In genomic region chr12:12614342-12614741, GRCh38 we compare ENCODE assay signal across 20 cellular contexts. TPM values are rescaled to one million over a fixed set of nuclear protein-coding genes. Genes with fewer than 3 reads are reported as not detected.
DNase-seq lines count a peak whose midpoint lies in the region; ATAC-seq, FAIRE-seq and TF ChIP-seq lines count a peak whose summit lies in the region.
"Had no signal": no experiment of that assay in that cellular context is flagged by ENCODE, and none has a peak within 500 bp of the region (broad histone marks: within the 10 kb centered on the region; RNA-seq: fewer than 3 reads in every experiment).

No MANE protein-coding gene starts in this region.

- FAIRE-seq in HepG2 (lab: Jason Lieb, UNC) (no peak), K562 (lab: Jason Lieb, UNC) (no peak)
- FAIRE-seq: D721Med had no signal

- POLR2A ChIA-PET in activated CD4-positive, alpha-beta T cell treated with anti-CD3 and anti-CD28 coated beads for 36 hours (lab: Charles Lee): interaction anchor here (0.6 kb wide), 1 partner anchor 41 kb away, joined by 6 read pairs; no protein-coding TSS in a partner anchor
- POLR2A ChIA-PET in activated CD4-positive, alpha-beta T cell treated with anti-CD3 and anti-CD28 coated beads, Interleukin-2, amount 10 ng/mL, durations not matched to agents 7 days and 5 days (lab: Charles Lee): no interaction called here
- POLR2A ChIA-PET in HepG2 (lab: Yijun Ruan, JAX) (no interaction called here), K562 (lab: Yijun Ruan, JAX) (no interaction called here)

- no peaks in the 10 kb centered on the region for H3K9me1 ChIP-seq in K562 (ENCODE audit: control insufficient read depth, insufficient read depth, low read length)

- no peak for ATAC-seq in activated CD4-positive, alpha-beta T cell treated with anti-CD3 and anti-CD28 coated beads for 36 hours
- ATAC-seq in HepG2 (no peak), right lobe of liver (no peak), K562 (no peak), HG03196 (IDR thresholded peaks at IDR 0.05; ENCODE audit: unreplicated experiment) (no peak), HG02884 (IDR thresholded peaks at IDR 0.05; ENCODE audit: unreplicated experiment) (no peak)
- ATAC-seq: GM23338 had no signal

- H3K27me3 Mint-ChIP-seq in activated CD4-positive, alpha-beta T cell treated with anti-CD3 and anti-CD28 coated beads for 36 hours: no peaks in the 10 kb centered on the region
- H3K27me3 Mint-ChIP-seq in activated CD4-positive, alpha-beta T cell treated with anti-CD3 and anti-CD28 coated beads, Interleukin-2, amount 10 ng/mL, durations not matched to agents 7 days and 5 days: no peaks in the 10 kb centered on the region
- no peaks in the 10 kb centered on the region for H3K27me3 Mint-ChIP-seq in neural crest cell (ENCODE audit: low read depth)

- H3K36me3 Mint-ChIP-seq in activated CD4-positive, alpha-beta T cell treated with anti-CD3 and anti-CD28 coated beads for 36 hours (ENCODE audit: low read depth): peaks cover 20% of the 10 kb centered on the region
- peaks cover 43% of the 10 kb centered on the region for H3K36me3 Mint-ChIP-seq in activated CD4-positive, alpha-beta T cell treated with anti-CD3 and anti-CD28 coated beads, Interleukin-2, amount 10 ng/mL, durations not matched to agents 7 days and 5 days (ENCODE audit: low read depth)
- H3K36me3 Mint-ChIP-seq in neural crest cell (ENCODE audit: low read depth): peaks cover 9% of the 10 kb centered on the region

- BruUV-seq in HepG2 (replicated peaks; lab: Mats Ljungman, UMichigan) (no TSS peak), K562 (replicated peaks; lab: Mats Ljungman, UMichigan) (no TSS peak)

- no peaks in the 10 kb centered on the region for H3K9me3 Mint-ChIP-seq in activated CD4-positive, alpha-beta T cell treated with anti-CD3 and anti-CD28 coated beads for 36 hours (ENCODE audit: low read depth)
- no peaks in the 10 kb centered on the region for H3K9me3 Mint-ChIP-seq in activated CD4-positive, alpha-beta T cell treated with anti-CD3 and anti-CD28 coated beads, Interleukin-2, amount 10 ng/mL, durations not matched to agents 7 days and 5 days
- no peaks in the 10 kb centered on the region for H3K9me3 Mint-ChIP-seq in neural crest cell

- H3K4me2 ChIP-seq in HepG2 (ENCODE audit: low read depth, low read length): no peak overlapping the region
- H3K4me2 ChIP-seq in K562 (ENCODE audit: insufficient read depth, low read length): no peak overlapping the region
- H3K4me2 ChIP-seq: GM23338, KMS-11 had no signal

- peaks cover 51% of the 10 kb centered on the region for H3K4me1 ChIP-seq in HepG2 (ENCODE audit: insufficient read depth, low read length)
- peaks cover 0 to 9% (median 3%) of the 10 kb centered on the region in 4 donors for H3K4me1 ChIP-seq in right lobe of liver
- H3K4me1 ChIP-seq in K562 (replicated peaks in 1 of 2; ENCODE audit: control insufficient read depth in 2 of 2, insufficient read depth in 2 of 2, low read length in 2 of 2): peaks cover 0 to 11% of the 10 kb centered on the region in 2 experiments; a peak in 2 of 5 replicates

- H3K4me3 Mint-ChIP-seq in activated CD4-positive, alpha-beta T cell treated with anti-CD3 and anti-CD28 coated beads for 36 hours: peak overlapping the region; percentile 23
- no peak overlapping the region for H3K4me3 Mint-ChIP-seq in activated CD4-positive, alpha-beta T cell treated with anti-CD3 and anti-CD28 coated beads, Interleukin-2, amount 10 ng/mL, durations not matched to agents 7 days and 5 days
- H3K4me3 Mint-ChIP-seq in neural crest cell: peak overlapping the region; percentile 44
- H3K4me3 Mint-ChIP-seq: GM23338 had no signal

- TF ChIP-seq CTCF in HepG2 (CRISPR knock-in tag; IDR thresholded peaks at IDR 0.05) (no peak), right lobe of liver (IDR thresholded peaks at IDR 0.05) (no peak), K562 (IDR thresholded peaks at IDR 0.05 in 2 of 3, conservative IDR thresholded peaks at IDR 0.05 in 1 of 3; ENCODE audit: insufficient read depth in 2 of 3, low read depth in 1 of 3, low read length in 3 of 3) (no peak), neural crest cell (conservative IDR thresholded peaks at IDR 0.05) (no peak)

- H3K4me3 ChIP-seq in HepG2 (replicated peaks in 1 of 3; ENCODE audit: insufficient read depth in 1 of 3, low read depth in 2 of 3, low read length in 3 of 3): no peak overlapping the region
- no peak overlapping the region for H3K4me3 ChIP-seq in right lobe of liver
- no peak overlapping the region for H3K4me3 ChIP-seq in K562
- H3K4me3 ChIP-seq: BLaER1, GM23338 had no signal

- peaks cover 18% of the 10 kb centered on the region for H3K79me2 ChIP-seq in HepG2 (ENCODE audit: insufficient read depth, low read length)
- H3K79me2 ChIP-seq in K562 (ENCODE audit: control insufficient read depth, insufficient read depth, low read length): no peaks in the 10 kb centered on the region

- peak overlapping the region; percentile 58 for H3K27ac Mint-ChIP-seq in activated CD4-positive, alpha-beta T cell treated with anti-CD3 and anti-CD28 coated beads for 36 hours
- H3K27ac Mint-ChIP-seq in activated CD4-positive, alpha-beta T cell treated with anti-CD3 and anti-CD28 coated beads, Interleukin-2, amount 10 ng/mL, durations not matched to agents 7 days and 5 days: no peak overlapping the region
- no peak overlapping the region for H3K27ac Mint-ChIP-seq in neural crest cell (ENCODE audit: unreplicated experiment)
- H3K27ac Mint-ChIP-seq: GM23338 had no signal

- no peak overlapping the region for H3K9ac ChIP-seq in HepG2 (ENCODE audit: insufficient read depth, low read depth, low read length)
- H3K9ac ChIP-seq in K562 (ENCODE audit: insufficient read depth in 1 of 2, low read depth in 2 of 2, low read length in 2 of 2): no peak overlapping the region
- H3K9ac ChIP-seq: KMS-11 had no signal

- H3K9me3 ChIP-seq in HepG2 (ENCODE audit: low read length) (no peaks in the 10 kb centered on the region), right lobe of liver (no peaks in the 10 kb centered on the region), K562 (replicated peaks; ENCODE audit: control insufficient read depth, insufficient read depth, low read depth, low read length) (no peaks in the 10 kb centered on the region)

- in situ Hi-C loops in HepG2 (cut with HindIII; ENCODE audit: extremely low pct_ligation_motif_present, low pct_unique_long_range_greater_than_20kb): no loop called here
- in situ Hi-C loops in K562 (cut with MboI): no loop called here

- H3K4me1 Mint-ChIP-seq in activated CD4-positive, alpha-beta T cell treated with anti-CD3 and anti-CD28 coated beads for 36 hours: peaks cover 54% of the 10 kb centered on the region
- H3K4me1 Mint-ChIP-seq in activated CD4-positive, alpha-beta T cell treated with anti-CD3 and anti-CD28 coated beads, Interleukin-2, amount 10 ng/mL, durations not matched to agents 7 days and 5 days: peaks cover 51% of the 10 kb centered on the region
- H3K4me1 Mint-ChIP-seq in neural crest cell: peaks cover 38% of the 10 kb centered on the region

- H2AFZ ChIP-seq in HepG2 (ENCODE audit: low read length) (no peak overlapping the region), K562 (ENCODE audit: low read depth, low read length) (no peak overlapping the region)
- H2AFZ ChIP-seq: GM23338 had no signal

- 91% methylated on average over 4 of the region's 4 CpGs for WGBS in HepG2 (ENCODE audit: low lambda C conversion rate)
- 88% methylated on average over 4 of the region's 4 CpGs for WGBS in right lobe of liver (ENCODE audit: insufficient coverage, low coverage, low lambda C conversion rate, missing lambda C conversion rate)
- 44% methylated on average over 3 of the region's 4 CpGs for WGBS in K562 (ENCODE audit: insufficient coverage, low coverage, missing lambda C conversion rate)

- CTCF ChIA-PET in activated CD4-positive, alpha-beta T cell treated with anti-CD3 and anti-CD28 coated beads for 36 hours (lab: Charles Lee): interaction anchor here (1.1 kb wide), 1 partner anchor 123 kb away, joined by 7 read pairs; no protein-coding TSS in a partner anchor
- CTCF ChIA-PET in activated CD4-positive, alpha-beta T cell treated with anti-CD3 and anti-CD28 coated beads, Interleukin-2, amount 10 ng/mL, durations not matched to agents 7 days and 5 days (lab: Charles Lee): interaction anchor here (0.6 to 0.9 kb wide), 4 partner anchors 10 to 550 kb away, joined by 3 to 4 read pairs (median 3); no protein-coding TSS in a partner anchor
- CTCF ChIA-PET in HepG2 (lab: Yijun Ruan, JAX; ENCODE audit: low intra/inter-chr PET ratio, low total read pairs): no interaction called here
- CTCF ChIA-PET in K562 (lab: Yijun Ruan, JAX; ENCODE audit: low intra/inter-chr PET ratio): no interaction called here

- TF ChIP-seq POLR2A in HepG2 (IDR thresholded peaks at IDR 0.05; ENCODE audit: insufficient read depth in 1 of 2, low read depth in 2 of 2, low read length in 2 of 2): no peak
- no peak for TF ChIP-seq POLR2A in right lobe of liver (IDR thresholded peaks at IDR 0.05)
- no peak for TF ChIP-seq POLR2A in K562 (conservative IDR thresholded peaks at IDR 0.05)

- H3K27ac ChIP-seq in HepG2 (ENCODE audit: extremely low read length, insufficient read depth, low read length) (no peak overlapping the region), right lobe of liver (no peak overlapping the region), K562 (ENCODE audit: extremely low read depth, low read depth, low read length) (no peak overlapping the region)
- H3K27ac ChIP-seq: BLaER1, KMS-11 had no signal

- H4K20me1 ChIP-seq in HepG2 (ENCODE audit: insufficient read depth, low read length) (no peaks in the 10 kb centered on the region), K562 (replicated peaks; ENCODE audit: control insufficient read depth, insufficient read depth, low read length) (no peaks in the 10 kb centered on the region)
- H4K20me1 ChIP-seq: BLaER1 had no signal

- H3K36me3 ChIP-seq in HepG2 (replicated peaks in 1 of 2; ENCODE audit: control insufficient read depth in 1 of 2, insufficient read depth in 2 of 2, low read length in 2 of 2) (peaks cover 3 to 7% of the 10 kb centered on the region in 2 experiments; a peak in 3 of 5 replicates), right lobe of liver (no peaks in the 10 kb centered on the region), K562 (ENCODE audit: control insufficient read depth, insufficient read depth, low read length) (no peaks in the 10 kb centered on the region)

- TF ChIP-seq EP300 in HepG2 (IDR thresholded peaks at IDR 0.05; ENCODE audit: low read depth in 2 of 2, low read length in 2 of 2) (no peak), HepG2 (CRISPR knock-in tag; IDR thresholded peaks at IDR 0.05; ENCODE audit: borderline replicate concordance) (no peak), K562 (IDR thresholded peaks at IDR 0.05; ENCODE audit: low read length) (no peak)

- no peak for DNase-seq in activated CD4-positive, alpha-beta T cell treated with anti-CD3 and anti-CD28 coated beads for 36 hours
- no peak for DNase-seq in activated CD4-positive, alpha-beta T cell treated with anti-CD3 and anti-CD28 coated beads, Interleukin-2, amount 10 ng/mL, durations not matched to agents 7 days and 5 days
- DNase-seq in HepG2 (ENCODE audit: low spot score) (no peak), right lobe of liver (no peak), K562 (ENCODE audit: extremely low read depth in 1 of 4, low spot score in 3 of 4) (no peak), neural crest cell (ENCODE audit: low read depth, low spot score) (no peak)
- DNase-seq: 8988T, DND-41, GF-D8, NCI-H1092, NCI-H1694, NCI-H2107, NCI-H226, NCI-H526 treated with DMSO at 0.1 percent for 48 hours had no signal

- TF ChIP-seq RAD21 in HepG2 (CRISPR knock-in tag; IDR thresholded peaks at IDR 0.05): no peak
- TF ChIP-seq RAD21 in K562 (CRISPR knock-in tag; conservative IDR thresholded peaks at IDR 0.05 in 1 of 2, IDR thresholded peaks at IDR 0.05 in 1 of 2): no peak

- intact Hi-C loops in activated CD4-positive, alpha-beta T cell treated with anti-CD3 and anti-CD28 coated beads for 36 hours (cut with DNase I, micrococcal nuclease): loop anchor here (5.0 kb wide), 2 partner anchors 103 to 257 kb away; partner anchors contain the start of genes BORCS5 (in 1 of the 2) and CDKN1B (in 1 of the 2)
- intact Hi-C loops in HepG2 (cut with micrococcal nuclease; ENCODE audit: unreplicated experiment) (loop anchor here (5.0 kb wide), 1 partner anchor 52 kb away; the partner anchor contains the start of gene DUSP16), right lobe of liver (cut with DNase I) (no loop called here), K562 (cut with micrococcal nuclease) (loop anchor here (5.0 kb wide), 2 partner anchors 52 to 88 kb away; partner anchors contain the start of gene DUSP16)

- H3K27me3 ChIP-seq in HepG2 (ENCODE audit: control insufficient read depth in 1 of 2, insufficient read depth in 2 of 2, low read length in 2 of 2) (no peaks in the 10 kb centered on the region), right lobe of liver (no peaks in the 10 kb centered on the region), K562 (ENCODE audit: control insufficient read depth in 2 of 2, insufficient read depth in 2 of 2, low read length in 2 of 2) (no peaks in the 10 kb centered on the region)
- H3K27me3 ChIP-seq: BLaER1 had no signal

RNA-seq across cellular contexts. Expression of gene CREBL2, which starts 2.7 kb away (rescaled TPM):
- 10 to 100 TPM; 16.8 to 20.2 TPM for total RNA-seq in activated CD4-positive, alpha-beta T cell treated with anti-CD3 and anti-CD28 coated beads for 36 hours
- total RNA-seq in activated CD4-positive, alpha-beta T cell treated with anti-CD3 and anti-CD28 coated beads, Interleukin-2, amount 10 ng/mL, durations not matched to agents 7 days and 5 days: 10 to 100 TPM; 18.2 to 21.2 TPM
- 6.9 and 10.1 TPM in 2 replicates for total RNA-seq in HepG2 (2016; rRNA removed; fragmentation: Illumina TruSeq; extraction: Trizol)
- total RNA-seq in HepG2 (2016; cell fraction: cytosol; rRNA removed; fragmentation: Illumina TruSeq; extraction: Trizol; ENCODE audit: low read depth): 2.9 and 3.5 TPM in 2 replicates
- 7.6 and 9.8 TPM in 2 replicates for total RNA-seq in HepG2 (2016; cell fraction: insoluble cytoplasmic fraction; rRNA removed; fragmentation: Illumina TruSeq; extraction: Trizol)
- 9.4 and 10.1 TPM in 2 replicates for total RNA-seq in HepG2 (2016; cell fraction: membrane; rRNA removed; fragmentation: Illumina TruSeq; extraction: Trizol)
- 4.8 and 5.8 TPM in 2 replicates for total RNA-seq in HepG2 (2016; cell fraction: nucleus; rRNA removed; fragmentation: Illumina TruSeq; extraction: Trizol)
- 8.4 TPM in 2 replicates for polyA plus RNA-seq in HepG2 (2011; rRNA removed)
- polyA plus RNA-seq in HepG2 (2011; cell fraction: cytosol; rRNA removed): 6.0 and 8.1 TPM in 2 replicates
- polyA plus RNA-seq in HepG2 (2011; cell fraction: nucleus; rRNA removed): 2.7 and 3.6 TPM in 2 replicates
- 7.8 and 8.1 TPM in 2 replicates for polyA plus RNA-seq in HepG2 (2012)
- 3.6 and 3.7 TPM in 2 replicates for polyA plus RNA-seq in HepG2 (2016; cell fraction: cytosol; fragmentation: Illumina TruSeq; extraction: Trizol; ENCODE audit: low read depth)
- 9.2 and 9.4 TPM in 2 replicates for polyA plus RNA-seq in HepG2 (2016; cell fraction: insoluble cytoplasmic fraction; fragmentation: Illumina TruSeq; extraction: Trizol; ENCODE audit: low read depth)
- 6.7 and 7.3 TPM in 2 replicates for polyA plus RNA-seq in HepG2 (2016; cell fraction: membrane; fragmentation: Illumina TruSeq; extraction: Trizol; ENCODE audit: low read depth)
- polyA plus RNA-seq in HepG2 (2016; cell fraction: nucleus; fragmentation: Illumina TruSeq; extraction: Trizol; ENCODE audit: insufficient read depth, low read depth): 5.8 and 6.1 TPM in 2 replicates
- 5.8 and 9.0 TPM in 2 replicates for polyA minus RNA-seq in HepG2 (2011; rRNA and poly(A)+ RNA removed; ENCODE audit: low replicate concordance)
- 5.5 and 6.2 TPM in 2 replicates for polyA minus RNA-seq in HepG2 (2011; cell fraction: cytosol; rRNA and poly(A)+ RNA removed)
- 13.5 and 13.8 TPM in 2 replicates for polyA minus RNA-seq in HepG2 (2011; cell fraction: nucleus; rRNA and poly(A)+ RNA removed)
- total RNA-seq in right lobe of liver: 10 to 100 TPM; 24.3 to 28.5 (median 26.8) TPM
- total RNA-seq in K562 (2011; cell fraction: chromatin; rRNA removed; ENCODE audit: low replicate concordance): 2.3 and 3.8 TPM in 2 replicates
- 2.0 and 2.9 TPM in 2 replicates for total RNA-seq in K562 (2011; cell fraction: nucleolus; rRNA removed)
- total RNA-seq in K562 (2011; cell fraction: nucleoplasm; rRNA removed): 3.2 and 6.9 TPM in 2 replicates
- 7.3 and 8.9 TPM in 2 replicates for total RNA-seq in K562 (2014; rRNA removed)
- 5.7 and 6.4 TPM in 2 replicates for total RNA-seq in K562 (2014; rRNA removed; fragmentation: Illumina TruSeq; extraction: Trizol)
- total RNA-seq in K562 (2015; rRNA removed; fragmentation: Illumina TruSeq; extraction: Trizol): 5.5 and 5.6 TPM in 2 replicates
- total RNA-seq in K562 (2021): 3.8 and 5.2 TPM in 2 replicates
- 4.7 and 5.2 TPM in 2 replicates for polyA plus RNA-seq in K562 (2011; rRNA removed)
- polyA plus RNA-seq in K562 (2011; cell fraction: cytosol; rRNA removed): 2.1 and 3.8 TPM in 2 replicates
- polyA plus RNA-seq in K562 (2011; cell fraction: nucleus; rRNA removed): 1.8 and 2.6 TPM in 2 replicates
- 4.4 and 7.9 TPM in 2 replicates for polyA plus RNA-seq in K562 (2012)
- 4.6 and 5.0 TPM in 2 replicates for polyA plus RNA-seq in K562 (2014; fragmentation: Illumina TruSeq; extraction: Trizol)
- polyA plus RNA-seq in K562 (2014; fragmentation: Nextera tagmentation; extraction: Ambion mirVana): 1 to 10 TPM; 1.7 to 1.9 TPM
- polyA plus RNA-seq in K562 (2014; rRNA removed): 2.9 and 4.8 TPM in 2 replicates
- 6.3 and 7.0 TPM in 2 replicates for polyA minus RNA-seq in K562 (2011; rRNA and poly(A)+ RNA removed)
- polyA minus RNA-seq in K562 (2011; cell fraction: cytosol; rRNA and poly(A)+ RNA removed): 2.6 TPM in 2 replicates
- 1.8 and 2.7 TPM in 2 replicates for polyA minus RNA-seq in K562 (2011; cell fraction: nucleus; rRNA and poly(A)+ RNA removed)
- 11.4 and 13.2 TPM in 2 replicates for total RNA-seq in neural crest cell

RNA-seq across cellular contexts. Expression of gene DUSP16, which starts 51.7 kb away (rescaled TPM):
- 10 to 100 TPM; 39.3 to 40.4 TPM for total RNA-seq in activated CD4-positive, alpha-beta T cell treated with anti-CD3 and anti-CD28 coated beads for 36 hours
- 10 to 100 TPM; 33.6 to 35.9 TPM for total RNA-seq in activated CD4-positive, alpha-beta T cell treated with anti-CD3 and anti-CD28 coated beads, Interleukin-2, amount 10 ng/mL, durations not matched to agents 7 days and 5 days
- total RNA-seq in HepG2 (2016; rRNA removed; fragmentation: Illumina TruSeq; extraction: Trizol): 46.6 and 69.1 TPM in 2 replicates
- 75.4 and 77.4 TPM in 2 replicates for total RNA-seq in HepG2 (2016; cell fraction: cytosol; rRNA removed; fragmentation: Illumina TruSeq; extraction: Trizol; ENCODE audit: low read depth)
- total RNA-seq in HepG2 (2016; cell fraction: insoluble cytoplasmic fraction; rRNA removed; fragmentation: Illumina TruSeq; extraction: Trizol): 45.6 and 69.2 TPM in 2 replicates
- total RNA-seq in HepG2 (2016; cell fraction: membrane; rRNA removed; fragmentation: Illumina TruSeq; extraction: Trizol): 44.8 and 48.7 TPM in 2 replicates
- total RNA-seq in HepG2 (2016; cell fraction: nucleus; rRNA removed; fragmentation: Illumina TruSeq; extraction: Trizol): 37.1 and 40.3 TPM in 2 replicates
- 33.8 and 45.7 TPM in 2 replicates for polyA plus RNA-seq in HepG2 (2011; rRNA removed)
- 38.7 and 54.1 TPM in 2 replicates for polyA plus RNA-seq in HepG2 (2011; cell fraction: cytosol; rRNA removed)
- polyA plus RNA-seq in HepG2 (2011; cell fraction: nucleus; rRNA removed): 18.4 and 20.7 TPM in 2 replicates
- 38.8 and 40.2 TPM in 2 replicates for polyA plus RNA-seq in HepG2 (2012)
- 2.3 and 2.6 TPM in 2 replicates for polyA plus RNA-seq in HepG2 (2016; cell fraction: cytosol; fragmentation: Illumina TruSeq; extraction: Trizol; ENCODE audit: low read depth)
- 45.8 and 48.8 TPM in 2 replicates for polyA plus RNA-seq in HepG2 (2016; cell fraction: insoluble cytoplasmic fraction; fragmentation: Illumina TruSeq; extraction: Trizol; ENCODE audit: low read depth)
- 11.5 and 13.5 TPM in 2 replicates for polyA plus RNA-seq in HepG2 (2016; cell fraction: membrane; fragmentation: Illumina TruSeq; extraction: Trizol; ENCODE audit: low read depth)
- 29.0 and 30.6 TPM in 2 replicates for polyA plus RNA-seq in HepG2 (2016; cell fraction: nucleus; fragmentation: Illumina TruSeq; extraction: Trizol; ENCODE audit: insufficient read depth, low read depth)
- polyA minus RNA-seq in HepG2 (2011; rRNA and poly(A)+ RNA removed; ENCODE audit: low replicate concordance): 16.0 and 66.0 TPM in 2 replicates
- 50.3 and 55.0 TPM in 2 replicates for polyA minus RNA-seq in HepG2 (2011; cell fraction: cytosol; rRNA and poly(A)+ RNA removed)
- polyA minus RNA-seq in HepG2 (2011; cell fraction: nucleus; rRNA and poly(A)+ RNA removed): 53.4 and 59.3 TPM in 2 replicates
- total RNA-seq in right lobe of liver: 10 to 100 TPM; 41.9 to 74.2 (median 48.4) TPM
- 11.4 and 26.0 TPM in 2 replicates for total RNA-seq in K562 (2011; cell fraction: chromatin; rRNA removed; ENCODE audit: low replicate concordance)
- total RNA-seq in K562 (2011; cell fraction: nucleolus; rRNA removed): 5.7 and 5.8 TPM in 2 replicates
- 7.7 and 9.8 TPM in 2 replicates for total RNA-seq in K562 (2011; cell fraction: nucleoplasm; rRNA removed)
- 4.7 and 5.6 TPM in 2 replicates for total RNA-seq in K562 (2014; rRNA removed)
- total RNA-seq in K562 (2014; rRNA removed; fragmentation: Illumina TruSeq; extraction: Trizol): 5.7 and 7.1 TPM in 2 replicates
- 6.2 and 6.4 TPM in 2 replicates for total RNA-seq in K562 (2015; rRNA removed; fragmentation: Illumina TruSeq; extraction: Trizol)
- 9.2 and 10.1 TPM in 2 replicates for total RNA-seq in K562 (2021)
- polyA plus RNA-seq in K562 (2011; rRNA removed): 10.0 and 12.3 TPM in 2 replicates
- 6.5 and 7.6 TPM in 2 replicates for polyA plus RNA-seq in K562 (2011; cell fraction: cytosol; rRNA removed)
- 4.4 and 7.8 TPM in 2 replicates for polyA plus RNA-seq in K562 (2011; cell fraction: nucleus; rRNA removed)
- polyA plus RNA-seq in K562 (2012): 4.5 and 5.1 TPM in 2 replicates
- 7.0 and 8.0 TPM in 2 replicates for polyA plus RNA-seq in K562 (2014; fragmentation: Illumina TruSeq; extraction: Trizol)
- polyA plus RNA-seq in K562 (2014; fragmentation: Nextera tagmentation; extraction: Ambion mirVana): 1 to 10 TPM in 1 of 2 experiments, under 1 TPM in 1; 0.70 to 1.1 TPM
- 5.1 and 5.8 TPM in 2 replicates for polyA plus RNA-seq in K562 (2014; rRNA removed)
- polyA minus RNA-seq in K562 (2011; rRNA and poly(A)+ RNA removed): 18.1 and 24.1 TPM in 2 replicates
- polyA minus RNA-seq in K562 (2011; cell fraction: cytosol; rRNA and poly(A)+ RNA removed): 9.5 and 10.6 TPM in 2 replicates
- 3.1 and 7.0 TPM in 2 replicates for polyA minus RNA-seq in K562 (2011; cell fraction: nucleus; rRNA and poly(A)+ RNA removed)
- total RNA-seq in neural crest cell: 30.8 and 32.0 TPM in 2 replicates

Comparison
In these comparisons a context has a peak if more than half of its experiments do, and no peak if none do; other contexts are left out.
1. intact Hi-C loops: an anchor here in activated CD4-positive, alpha-beta T cell treated with anti-CD3 and anti-CD28 coated beads for 36 hours (5.0 kb wide), HepG2 (5.0 kb wide) and K562 (5.0 kb wide); none called in right lobe of liver.
2. CTCF ChIA-PET loops: an anchor here in activated CD4-positive, alpha-beta T cell treated with anti-CD3 and anti-CD28 coated beads for 36 hours (1.1 kb wide) and activated CD4-positive, alpha-beta T cell treated with anti-CD3 and anti-CD28 coated beads, Interleukin-2, amount 10 ng/mL, durations not matched to agents 7 days and 5 days (0.6 to 0.9 kb wide); none called in HepG2 and K562.